Comparison of ENCODE assay signal across 9 cellular contexts in genomic region chr17:55845385-55845784, GRCh38.
A peak's percentile ranks its signal among the peaks of the same experiment; 100 is the strongest.
DNase-seq lines count a peak whose midpoint lies in the region; ATAC-seq and TF ChIP-seq lines count a peak whose summit lies in the region.
"Had no signal": no experiment of that assay in that cellular context is flagged by ENCODE, and none has a peak within 500 bp of the region (broad histone marks: within the 10 kb centered on the region; RNA-seq: fewer than 3 reads in every experiment).

No MANE protein-coding gene starts in this region.

- dilution Hi-C loops in IMR-90 (cut with HindIII; ENCODE audit: low sequenced_read_pairs, unreplicated experiment), result no loop called here

- H3K9me3 ChIP-seq in CD8-positive, alpha-beta T cell (ENCODE audit: low read length), result no peaks in the 10 kb centered on the region
- H3K9me3 ChIP-seq in IMR-90 (ENCODE audit: control insufficient read depth, insufficient read depth, low read length) (no peaks in the 10 kb centered on the region), left lung (no peaks in the 10 kb centered on the region), suprapubic skin (no peaks in the 10 kb centered on the region)

- TF ChIP-seq CTCF in CD8-positive, alpha-beta T cell (IDR thresholded peaks at IDR 0.05), result no peak
- TF ChIP-seq CTCF in IMR-90 (conservative IDR thresholded peaks at IDR 0.05; ENCODE audit: low read depth, low read length) (peak; percentile 60), chondrocyte (IDR thresholded peaks at IDR 0.05) (peak; percentile 84), left lung (IDR thresholded peaks at IDR 0.05) (peak; percentile 36 to 52), suprapubic skin (IDR thresholded peaks at IDR 0.05) (peak in 1 of 2 donors; percentile 47)

- H3K14ac ChIP-seq in IMR-90 (replicated peaks; ENCODE audit: low read depth, low read length), result no peak overlapping the region

- no peak overlapping the region for H2BK5ac ChIP-seq in IMR-90 (ENCODE audit: low read depth, low read length, poor library complexity, severe bottlenecking)

- H4K20me1 ChIP-seq in IMR-90 (ENCODE audit: insufficient read depth, low read length), result no peaks in the 10 kb centered on the region

- DNase-seq in CD8-positive, alpha-beta T cell, result peak in 4 of 7 experiments; percentile 1 to 51 (median 16)
- DNase-seq in IMR-90, result peak; percentile 20
- DNase-seq in chondrocyte (ENCODE audit: low spot score), result no peak
- DNase-seq in left lung, result peak; percentile 48 to 86
- DNase-seq in suprapubic skin (ENCODE audit: low spot score in 2 of 2), result peak; percentile 70 to 81

- no peak overlapping the region for H4K8ac ChIP-seq in IMR-90 (ENCODE audit: low read depth in 2 of 2, low read length in 2 of 2)

- no peaks in the 10 kb centered on the region for H3K9me3 Mint-ChIP-seq in CD8-positive, alpha-beta T cell
- H3K9me3 Mint-ChIP-seq in chondrocyte (ENCODE audit: low read depth), result no peaks in the 10 kb centered on the region

- H3K79me1 ChIP-seq in IMR-90 (ENCODE audit: low read depth in 1 of 2, low read length in 2 of 2), result no peaks in the 10 kb centered on the region

- no peak overlapping the region for H2AK9ac ChIP-seq in IMR-90 (replicated peaks; ENCODE audit: low read depth, low read length, poor library complexity)

- H3K18ac ChIP-seq in IMR-90 (ENCODE audit: low read depth, low read length), result no peak overlapping the region

- H3K4me3 ChIP-seq in CD8-positive, alpha-beta T cell (ENCODE audit: low read depth, low read length), result no peak overlapping the region
- H3K4me3 ChIP-seq in IMR-90 (ENCODE audit: insufficient read depth, low read depth, low read length) (no peak overlapping the region), left lung (no peak overlapping the region), suprapubic skin (peak overlapping the region; percentile 11)

- no peak overlapping the region for H3K4ac ChIP-seq in IMR-90 (ENCODE audit: low read depth, low read length)

- H3K27ac ChIP-seq in CD8-positive, alpha-beta T cell (ENCODE audit: low read depth, low read length), result no peak overlapping the region
- no peak overlapping the region for H3K27ac ChIP-seq in IMR-90 (ENCODE audit: insufficient read depth, low read length)
- no peak overlapping the region for H3K27ac ChIP-seq in left lung
- H3K27ac ChIP-seq in suprapubic skin, result no peak overlapping the region
- H3K27ac ChIP-seq: HL-60 had no signal

- in situ Hi-C loops in IMR-90 (cut with MboI; ENCODE audit: low sequenced_read_pairs), result loop anchor here (10.0 kb wide), 1 partner anchor 869 kb away; no protein-coding TSS in a partner anchor

- peaks cover 19% of the 10 kb centered on the region for H3K27me3 Mint-ChIP-seq in CD8-positive, alpha-beta T cell (ENCODE audit: low read depth)
- H3K27me3 Mint-ChIP-seq in chondrocyte (ENCODE audit: low read depth), result peaks cover 18% of the 10 kb centered on the region

- no peak overlapping the region for H3K9ac ChIP-seq in IMR-90 (ENCODE audit: low read depth, low read length)

- H3K36me3 ChIP-seq in CD8-positive, alpha-beta T cell (ENCODE audit: insufficient read depth, low read length), result no peaks in the 10 kb centered on the region
- H3K36me3 ChIP-seq in IMR-90 (ENCODE audit: control insufficient read depth, insufficient read depth, low read length) (no peaks in the 10 kb centered on the region), left lung (no peaks in the 10 kb centered on the region), suprapubic skin (no peaks in the 10 kb centered on the region)

- H2AK5ac ChIP-seq in IMR-90 (ENCODE audit: low read depth, low read length), result no peak overlapping the region

- no peaks in the 10 kb centered on the region for H3K4me1 Mint-ChIP-seq in CD8-positive, alpha-beta T cell (ENCODE audit: low read depth)
- H3K4me1 Mint-ChIP-seq in chondrocyte (ENCODE audit: low read depth), result peaks cover 5% of the 10 kb centered on the region

- peak overlapping the region; percentile 72 for H2AFZ ChIP-seq in IMR-90 (replicated peaks; ENCODE audit: low read length, poor library complexity)

- H3K4me3 Mint-ChIP-seq in CD8-positive, alpha-beta T cell, result no peak overlapping the region
- H3K4me3 Mint-ChIP-seq in chondrocyte (ENCODE audit: unreplicated experiment), result peak overlapping the region; percentile 29

- WGBS in IMR-90 (ENCODE audit: extremely low coverage in 2 of 2, insufficient read length in 1 of 2), 2 experiments, result no CpG with 5 or more reads among the region's 32 CpGs
- WGBS in suprapubic skin, result 7% methylated on average over 6 of the region's 32 CpGs

- peak; percentile 70 for TF ChIP-seq RAD21 in IMR-90 (IDR thresholded peaks at IDR 0.05; ENCODE audit: low read length)

- ATAC-seq in CD8-positive, alpha-beta T cell, result no peak
- ATAC-seq in IMR-90 (ENCODE audit: low read depth) (peak; percentile 96), left lung (peak; percentile 97), HG02642 (IDR thresholded peaks at IDR 0.05; ENCODE audit: poor library complexity, unreplicated experiment) (no peak), GM21576 (IDR thresholded peaks at IDR 0.05; ENCODE audit: unreplicated experiment) (no peak), HG02678 (IDR thresholded peaks at IDR 0.05; ENCODE audit: unreplicated experiment) (no peak)

- CTCF ChIA-PET in CD8-positive, alpha-beta T cell (lab: Charles Lee), result interaction anchor here (0.6 kb wide), 1 partner anchor 332 kb away, joined by 3 read pairs; no protein-coding TSS in a partner anchor
- CTCF ChIA-PET in IMR-90 (lab: Yijun Ruan, JAX), result interaction anchor here (0.7 kb wide), 1 partner anchor 11 kb away, joined by 3 read pairs; no protein-coding TSS in a partner anchor

- H4K91ac ChIP-seq in IMR-90 (ENCODE audit: insufficient read depth, low read depth, low read length), result no peak overlapping the region

- no peak overlapping the region for H2BK120ac ChIP-seq in IMR-90 (ENCODE audit: low read depth, low read length)

- no peak overlapping the region for H4K5ac ChIP-seq in IMR-90 (ENCODE audit: low read depth, low read length)

- H3K27me3 ChIP-seq in CD8-positive, alpha-beta T cell (ENCODE audit: insufficient read depth, low read length), result peaks cover 6% of the 10 kb centered on the region
- H3K27me3 ChIP-seq in IMR-90 (ENCODE audit: control insufficient read depth, insufficient read depth, low read length) (0 out of 2 replicates have a peak, but pooled peaks cover 2% of the 10 kb centered on the region), left lung (peaks cover 0 to 8% of the 10 kb centered on the region in 2 donors), suprapubic skin (peaks cover 3% of the 10 kb centered on the region)

- no peak overlapping the region for H3K23ac ChIP-seq in IMR-90 (ENCODE audit: low read depth, low read length)

- no peaks in the 10 kb centered on the region for H3K36me3 Mint-ChIP-seq in CD8-positive, alpha-beta T cell
- H3K36me3 Mint-ChIP-seq in chondrocyte (ENCODE audit: low read depth), result no peaks in the 10 kb centered on the region

- H3K27ac Mint-ChIP-seq in CD8-positive, alpha-beta T cell, result no peak overlapping the region
- no peak overlapping the region for H3K27ac Mint-ChIP-seq in chondrocyte (ENCODE audit: unreplicated experiment)

- no peak overlapping the region for H3K56ac ChIP-seq in IMR-90 (ENCODE audit: extremely low read depth, insufficient read depth, low read length)

- H2BK20ac ChIP-seq in IMR-90 (ENCODE audit: low read depth, low read length), result no peak overlapping the region

- no peak for TF ChIP-seq EP300 in suprapubic skin (IDR thresholded peaks at IDR 0.05)

- POLR2A ChIA-PET in CD8-positive, alpha-beta T cell (lab: Charles Lee), result no interaction called here
- POLR2A ChIA-PET in IMR-90 (lab: Charles Lee; ENCODE audit: unreplicated experiment), result no interaction called here

- H3K4me2 ChIP-seq in IMR-90 (ENCODE audit: low read depth, low read length), result no peak overlapping the region; the same call in 1 of the 2 replicates

- intact Hi-C loops in CD8-positive, alpha-beta T cell (cut with DNase I, micrococcal nuclease), result loop anchor here in 1 of 2 experiments (5.0 kb wide), 2 partner anchors 632 to 872 kb away; no protein-coding TSS in a partner anchor
- intact Hi-C loops in IMR-90 (cut with micrococcal nuclease), result loop anchor here (1.0 to 10.0 kb wide), 5 partner anchors 472 to 1119 kb away; partner anchors contain the start of genes COIL and NOG
- intact Hi-C loops in left lung (cut with DNase I), result no loop called here

- no peaks in the 10 kb centered on the region for H3K9me1 ChIP-seq in IMR-90 (ENCODE audit: insufficient read depth, low read length)

- no TSS peak for BruUV-seq in IMR-90 (replicated peaks; lab: Mats Ljungman, UMichigan)

- no peak overlapping the region for H2BK15ac ChIP-seq in IMR-90 (ENCODE audit: low read depth, low read length)

- no peak for TF ChIP-seq POLR2A in IMR-90 (IDR thresholded peaks at IDR 0.05; ENCODE audit: low read depth, low read length)
- no peak for TF ChIP-seq POLR2A in suprapubic skin (IDR thresholded peaks at IDR 0.05)

- no peaks in the 10 kb centered on the region for H3K4me1 ChIP-seq in CD8-positive, alpha-beta T cell (ENCODE audit: insufficient read depth, low read length)
- H3K4me1 ChIP-seq in IMR-90 (ENCODE audit: control insufficient read depth, insufficient read depth, low read length) (no peaks in the 10 kb centered on the region), left lung (peaks cover 0 to 5% of the 10 kb centered on the region in 2 donors), suprapubic skin (peaks cover 5% of the 10 kb centered on the region)

TF ChIP-seq in IMR-90, 13 proteins besides CTCF, POLR2A, EP300 and RAD21:
- TF ChIP-seq USF2 (IDR thresholded peaks at IDR 0.05; ENCODE audit: low read depth, low read length) (no peak), RCOR1 (IDR thresholded peaks at IDR 0.05; ENCODE audit: insufficient replicate concordance, low read length) (no peak), SMC3 (IDR thresholded peaks at IDR 0.05; ENCODE audit: low read depth, low read length) (peak; percentile 56)
TF ChIP-seq in IMR-90: peak in this region for 1.

Comparison
In these comparisons a context has a peak if more than half of its experiments do, and no peak if none do; other contexts are left out.
1. ATAC-seq: peak in IMR-90 (single experiment) and left lung (single experiment); none in CD8-positive, alpha-beta T cell (single experiment), HG02642 (single experiment), GM21576 (single experiment) and HG02678 (single experiment).